In the genomic region with DNA sequence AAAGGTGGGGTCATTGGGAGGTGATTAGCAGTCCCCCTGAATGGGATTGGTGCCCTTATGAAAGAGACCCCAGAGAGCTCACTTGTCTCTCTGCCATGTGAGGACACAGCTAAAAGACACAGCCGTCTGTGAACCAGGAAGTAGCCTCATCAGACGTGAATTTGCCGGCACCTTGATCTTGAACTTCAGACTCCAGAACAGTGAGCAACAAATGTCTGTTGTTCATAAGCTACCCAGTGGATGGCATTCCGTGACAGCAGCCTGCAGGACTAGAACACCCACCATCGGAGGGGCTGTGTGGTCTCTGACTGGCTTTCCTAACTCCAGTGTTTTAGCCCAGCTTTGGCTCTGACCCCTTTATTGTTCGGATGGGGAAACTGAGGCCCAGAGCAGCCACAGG, we compare ENCODE assay signal across 8 cellular contexts. TPM values are rescaled to one million over a fixed set of nuclear protein-coding genes. Genes with fewer than 3 reads are reported as not detected.
DNase-seq lines count a peak whose midpoint lies in the region; ATAC-seq, FAIRE-seq and TF ChIP-seq lines count a peak whose summit lies in the region.
"Not testable (repeated sequence)": the region's sequence is repeated elsewhere in the genome, so short reads cannot be mapped to it uniquely, and the experiment has no call there.
"Had no signal": no experiment of that assay in that cellular context is flagged by ENCODE, and none has a peak within 500 bp of the region (broad histone marks: within the 10 kb centered on the region; RNA-seq: fewer than 3 reads in every experiment).

No MANE protein-coding gene starts in this region.

- intact Hi-C loops in OCI-LY7 (cut with micrococcal nuclease; ENCODE audit: unreplicated experiment); GM12878 (cut with micrococcal nuclease; ENCODE audit: unreplicated experiment); mucosa of descending colon (cut with DNase I, micrococcal nuclease): not testable (repeated sequence)

- POLR2A ChIA-PET in OCI-LY7 (lab: Charles Lee); T-cell (lab: Charles Lee); GM12878 (lab: Charles Lee): not testable (repeated sequence)

- not testable (repeated sequence) for H3K9me3 ChIP-seq in OCI-LY7 (ENCODE audit: low read length); GM12878 (replicated peaks; ENCODE audit: control insufficient read depth, insufficient read depth, low read length); mucosa of descending colon

- H3K4me2 ChIP-seq in OCI-LY7 (ENCODE audit: low read length); GM12878 (ENCODE audit: control insufficient read depth, insufficient read depth): not testable (repeated sequence)

- FAIRE-seq in GM12891 (lab: Jason Lieb, UNC) (peak; percentile 95), GM12878 (lab: Jason Lieb, UNC) (peak; percentile 83)

- TF ChIP-seq EP300 in GM12878 (IDR thresholded peaks at IDR 0.05; ENCODE audit: borderline replicate concordance in 1 of 2, control insufficient read depth in 1 of 2, low read depth in 2 of 2, low read length in 2 of 2): not testable (repeated sequence)

- H3K9ac ChIP-seq in GM12878 (ENCODE audit: control insufficient read depth, insufficient read depth, low read length): not testable (repeated sequence)

- H3K27ac Mint-ChIP-seq in T-cell: not testable (repeated sequence)

- H3K27me3 ChIP-seq in GM12878 (replicated peaks in 1 of 2; ENCODE audit: control insufficient read depth in 2 of 2, insufficient read depth in 2 of 2, low read length in 1 of 2); foreskin keratinocyte: not testable (repeated sequence)

- RAD21 ChIA-PET in GM12878 (lab: Charles Lee; ENCODE audit: unreplicated experiment): not testable (repeated sequence)

- not testable (repeated sequence) for H3K4me3 ChIP-seq in OCI-LY7 (ENCODE audit: low read depth, low read length, poor library complexity, severe bottlenecking); GM12878; mucosa of descending colon

- H3K4me3 Mint-ChIP-seq in T-cell: not testable (repeated sequence)

- H3K79me2 ChIP-seq in OCI-LY7 (ENCODE audit: insufficient read depth, low read depth, low read length); GM12878 (ENCODE audit: control insufficient read depth, insufficient read depth, low read length): not testable (repeated sequence)

- not testable (repeated sequence) for DNase-seq in GM12891 (ENCODE audit: insufficient read length, low spot score); OCI-LY7 (ENCODE audit: low spot score); T-cell; GM12878 (ENCODE audit: low read depth, low spot score); foreskin keratinocyte; mucosa of descending colon

- in situ Hi-C loops in GM12878 (cut with MboI): not testable (repeated sequence)

- not testable (repeated sequence) for H2AFZ ChIP-seq in OCI-LY7 (ENCODE audit: low read length); GM12878 (ENCODE audit: control insufficient read depth, low read depth, low read length)

- H3K9me3 Mint-ChIP-seq in T-cell: not testable (repeated sequence)

- BruUV-seq in OCI-LY7 (replicated peaks; lab: Mats Ljungman, UMichigan) (TSS peak; percentile 64), GM12878 (replicated peaks; lab: Mats Ljungman, UMichigan) (TSS peak; percentile 75)

- ATAC-seq in T-cell (replicated peaks in 1 of 4): peak; percentile 48 to 75 (median 56)
- not testable (repeated sequence) for ATAC-seq in GM12878
- ATAC-seq in foreskin keratinocyte: peak; percentile 11
- peak; percentile 75 for ATAC-seq in mucosa of descending colon

- TF ChIP-seq CTCF in OCI-LY7 (conservative IDR thresholded peaks at IDR 0.05; ENCODE audit: low read length); GM12878 (IDR thresholded peaks at IDR 0.05 in 2 of 3, conservative IDR thresholded peaks at IDR 0.05 in 1 of 3; ENCODE audit: control insufficient read depth in 2 of 3, extremely low read depth in 1 of 3, insufficient read depth in 1 of 3, low read depth in 3 of 3, low read length in 3 of 3); foreskin keratinocyte (conservative IDR thresholded peaks at IDR 0.05); mucosa of descending colon (IDR thresholded peaks at IDR 0.05): not testable (repeated sequence)

- CTCF ChIA-PET in OCI-LY7 (lab: Charles Lee; ENCODE audit: unreplicated experiment); T-cell (lab: Charles Lee); GM12878 (lab: Yijun Ruan, JAX): not testable (repeated sequence)

- SMC1A ChIA-PET in GM12878 (lab: Charles Lee; ENCODE audit: uncharacterized antibody, unreplicated experiment): not testable (repeated sequence)

- H3K27me3 Mint-ChIP-seq in T-cell: not testable (repeated sequence)

- peak overlapping the region; percentile 74 for H3K27ac ChIP-seq in OCI-LY7 (ENCODE audit: low read depth, low read length, poor library complexity, severe bottlenecking)
- peak overlapping the region; percentile 61 for H3K27ac ChIP-seq in GM12878 (ENCODE audit: control insufficient read depth, insufficient read depth)
- not testable (repeated sequence) for H3K27ac ChIP-seq in foreskin keratinocyte

- H3K4me1 ChIP-seq in OCI-LY7 (ENCODE audit: insufficient read depth, low read length, poor library complexity, severe bottlenecking); GM12878 (ENCODE audit: control insufficient read depth, insufficient read depth, low read length); foreskin keratinocyte; mucosa of descending colon (ENCODE audit: low read depth): not testable (repeated sequence)

- TF ChIP-seq RAD21 in GM12878 (IDR thresholded peaks at IDR 0.05; ENCODE audit: insufficient read depth, low read depth, low read length): not testable (repeated sequence)

- H3K36me3 ChIP-seq in OCI-LY7 (ENCODE audit: insufficient read depth, low read length); GM12878 (ENCODE audit: control insufficient read depth in 2 of 2, insufficient read depth in 2 of 2, low read length in 1 of 2); mucosa of descending colon (ENCODE audit: low read depth): not testable (repeated sequence)

- no CpG with 5 or more reads among the region's 6 CpGs for WGBS in GM12878 (ENCODE audit: insufficient coverage, insufficient replicate concordance, low lambda C conversion rate, missing lambda C conversion rate)

- not testable (repeated sequence) for H3K4me1 Mint-ChIP-seq in T-cell

- not testable (repeated sequence) for H3K36me3 Mint-ChIP-seq in T-cell

- H4K20me1 ChIP-seq in OCI-LY7 (ENCODE audit: insufficient read depth, low read length); GM12878 (ENCODE audit: control insufficient read depth, insufficient read depth): not testable (repeated sequence)

- H3K9me2 ChIP-seq in OCI-LY7 (ENCODE audit: insufficient read depth, low read length): not testable (repeated sequence)

- TF ChIP-seq POLR2A in GM12891 (IDR thresholded peaks at IDR 0.05; ENCODE audit: low read depth, low read length); GM12878 (IDR thresholded peaks at IDR 0.05; ENCODE audit: low read depth, low read length): not testable (repeated sequence)

RNA-seq across cellular contexts. Expression of a gene that starts 9.2 kb away (rescaled TPM):
- polyA plus RNA-seq in GM12891 (2012; ENCODE audit: low read depth, missing spikeins): 20.8 TPM
- total RNA-seq in OCI-LY7 (2014; rRNA removed; shearing (Covaris generic)): 176 and 221 TPM in 2 replicates
- total RNA-seq in OCI-LY7 (2022) (125 and 154 TPM in 2 replicates), T-cell (10 to 100 TPM; 26.5 to 95.2 (median 74.0) TPM), GM12878 (2014; rRNA removed) (72.6 and 78.3 TPM in 2 replicates), GM12878 (2014; rRNA removed; fragmentation: Illumina TruSeq; extraction: Trizol) (36.3 and 37.5 TPM in 2 replicates), GM12878 (2021) (50.4 and 51.2 TPM in 2 replicates), foreskin keratinocyte (0.14 TPM in 2 replicates), mucosa of descending colon (1 to 10 TPM; 1.2 to 2.5 (median 1.8) TPM)
- 20.9 and 22.9 TPM in 2 replicates for total RNA-seq in GM12878 (2013; cell fraction: nucleolus; rRNA removed)
- polyA plus RNA-seq in GM12878 (2011; ENCODE audit: low read depth): 9.0 TPM
- polyA plus RNA-seq in GM12878 (2011; rRNA removed) (11.0 and 18.5 TPM in 2 replicates), GM12878 (2014; fragmentation: Illumina TruSeq; extraction: Trizol) (31.2 and 40.1 TPM in 2 replicates), GM12878 (2014; fragmentation: Nextera tagmentation; extraction: Ambion mirVana) (1 to 10 TPM in 1 of 2 experiments, under 1 TPM in 1; 0.58 to 1.7 TPM), GM12878 (2014; rRNA removed) (65.2 and 72.3 TPM in 2 replicates), GM12878 (2016; fragmentation: Nextera tagmentation; extraction: Ambion mirVana) (10 to 100 TPM; 30.6 to 35.6 TPM), foreskin keratinocyte (0.17 and 0.19 TPM in 2 replicates)
- polyA plus RNA-seq in GM12878 (2011; cell fraction: cytosol; rRNA removed): 27.0 and 33.8 TPM in 2 replicates
- 34.3 and 41.5 TPM in 2 replicates for polyA plus RNA-seq in GM12878 (2011; cell fraction: nucleus; rRNA removed)
- polyA plus RNA-seq in GM12878 (2012): 29.0 and 29.6 TPM in 2 replicates
- 9.7 and 24.5 TPM in 2 replicates for polyA minus RNA-seq in GM12878 (2011; rRNA and poly(A)+ RNA removed)
- polyA minus RNA-seq in GM12878 (2011; cell fraction: cytosol; rRNA and poly(A)+ RNA removed): 9.0 and 9.9 TPM in 2 replicates
- 12.0 and 14.2 TPM in 2 replicates for polyA minus RNA-seq in GM12878 (2011; cell fraction: nucleus; rRNA and poly(A)+ RNA removed)
- total RNA-seq: Daoy had no signal
- polyA plus RNA-seq: GM23338 had no signal

RNA-seq across cellular contexts. Expression of a gene that starts 33.0 kb away (rescaled TPM):
- 3.9 TPM for polyA plus RNA-seq in GM12891 (2012; ENCODE audit: low read depth, missing spikeins)
- 5.0 and 15.3 TPM in 2 replicates for total RNA-seq in OCI-LY7 (2014; rRNA removed; shearing (Covaris generic))
- total RNA-seq in OCI-LY7 (2022): 9.1 and 10.4 TPM in 2 replicates
- total RNA-seq in T-cell: 10 to 100 TPM in 3 of 5 donors, 1 to 10 TPM in 2; 4.9 to 23.3 (median 20.8) TPM
- total RNA-seq in GM12878 (2013; cell fraction: nucleolus; rRNA removed): 23.3 and 27.2 TPM in 2 replicates
- 14.1 and 14.8 TPM in 2 replicates for total RNA-seq in GM12878 (2014; rRNA removed)
- 5.8 and 6.9 TPM in 2 replicates for total RNA-seq in GM12878 (2014; rRNA removed; fragmentation: Illumina TruSeq; extraction: Trizol)
- total RNA-seq in GM12878 (2021): 15.1 and 16.7 TPM in 2 replicates
- 1.5 TPM for polyA plus RNA-seq in GM12878 (2011; ENCODE audit: low read depth)
- polyA plus RNA-seq in GM12878 (2011; rRNA removed): 3.8 and 7.5 TPM in 2 replicates
- 8.7 and 11.9 TPM in 2 replicates for polyA plus RNA-seq in GM12878 (2011; cell fraction: cytosol; rRNA removed)
- 32.3 and 34.6 TPM in 2 replicates for polyA plus RNA-seq in GM12878 (2011; cell fraction: nucleus; rRNA removed)
- 5.1 and 5.5 TPM in 2 replicates for polyA plus RNA-seq in GM12878 (2012)
- polyA plus RNA-seq in GM12878 (2014; fragmentation: Illumina TruSeq; extraction: Trizol): 3.3 and 5.9 TPM in 2 replicates
- polyA plus RNA-seq in GM12878 (2014; fragmentation: Nextera tagmentation; extraction: Ambion mirVana): under 1 TPM; 0.03 to 0.07 TPM
- 11.7 and 13.1 TPM in 2 replicates for polyA plus RNA-seq in GM12878 (2014; rRNA removed)
- polyA plus RNA-seq in GM12878 (2016; fragmentation: Nextera tagmentation; extraction: Ambion mirVana): 1 to 10 TPM; 5.0 to 6.0 TPM
- polyA minus RNA-seq in GM12878 (2011; rRNA and poly(A)+ RNA removed): 7.5 and 14.2 TPM in 2 replicates
- 5.8 and 6.5 TPM in 2 replicates for polyA minus RNA-seq in GM12878 (2011; cell fraction: cytosol; rRNA and poly(A)+ RNA removed)
- 8.9 and 13.5 TPM in 2 replicates for polyA minus RNA-seq in GM12878 (2011; cell fraction: nucleus; rRNA and poly(A)+ RNA removed)
- 49.6 and 50.4 TPM in 2 replicates for total RNA-seq in foreskin keratinocyte
- 25.0 and 26.2 TPM in 2 replicates for polyA plus RNA-seq in foreskin keratinocyte
- total RNA-seq in mucosa of descending colon: 10 to 100 TPM; 18.9 to 40.4 (median 29.1) TPM

Comparison
In these comparisons a context has a peak if more than half of its experiments do, and no peak if none do; other contexts are left out.
1. RNA of a gene that starts 9.2 kb away (total RNA-seq): 125 to 221 TPM in OCI-LY7, 26.5 to 95.2 TPM in T-cell and 20.9 to 78.3 TPM in GM12878; 1.2 to 2.5 TPM in mucosa of descending colon and 0.14 TPM in foreskin keratinocyte; every median in the first group is over 4 times any median in the second.